1 cellular context compared by ENCODE assay signal in the genomic region with DNA sequence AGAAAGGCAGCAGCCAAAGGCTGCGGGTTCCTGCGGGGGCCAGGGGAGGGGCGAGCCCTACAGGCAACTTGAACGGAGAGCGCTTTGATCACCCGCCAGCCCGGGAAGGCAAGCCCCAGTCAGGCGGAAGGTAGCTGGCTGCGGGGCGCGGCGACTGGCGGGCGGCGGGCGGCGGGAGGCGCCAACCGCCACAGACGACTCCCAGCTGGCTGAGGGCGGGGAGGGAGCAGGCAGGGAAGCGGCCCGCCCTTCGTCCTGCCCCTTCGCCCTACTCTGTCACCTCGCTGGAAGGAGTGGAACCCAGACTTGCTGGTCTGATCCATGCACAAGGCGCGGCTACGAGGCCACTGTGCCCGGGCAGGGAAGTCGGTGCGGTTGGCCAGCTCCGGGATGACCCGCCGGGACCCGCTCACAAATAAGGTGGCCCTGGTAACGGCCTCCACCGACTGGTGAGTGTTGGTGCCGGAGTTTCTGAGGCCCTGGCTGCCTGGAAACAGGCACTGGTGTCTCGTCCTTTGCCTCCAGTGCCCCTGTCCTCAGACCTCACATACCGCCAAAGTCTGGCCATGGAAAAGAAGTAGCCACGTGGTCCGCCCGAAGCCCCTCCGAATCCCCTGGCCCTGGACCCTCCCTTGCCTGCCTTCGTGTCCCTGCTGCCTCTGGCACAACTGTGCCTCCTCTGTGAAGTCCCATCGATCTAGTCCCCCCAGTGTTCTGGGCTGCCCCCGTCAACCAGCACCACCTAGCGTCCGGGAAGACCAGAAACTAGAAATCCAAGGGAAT.
A peak's percentile ranks its signal among the peaks of the same experiment; 100 is the strongest.
TF ChIP-seq lines count a peak whose summit lies in the region.
"Not testable (repeated sequence)": the region's sequence is repeated elsewhere in the genome, so short reads cannot be mapped to it uniquely, and the experiment has no call there.

No MANE protein-coding gene starts in this region.

TF ChIP-seq in HepG2, 621 proteins besides CTCF, POLR2A, EP300 and RAD21 (continued from another document and continues in another):
- TF ChIP-seq, protein P1, sequence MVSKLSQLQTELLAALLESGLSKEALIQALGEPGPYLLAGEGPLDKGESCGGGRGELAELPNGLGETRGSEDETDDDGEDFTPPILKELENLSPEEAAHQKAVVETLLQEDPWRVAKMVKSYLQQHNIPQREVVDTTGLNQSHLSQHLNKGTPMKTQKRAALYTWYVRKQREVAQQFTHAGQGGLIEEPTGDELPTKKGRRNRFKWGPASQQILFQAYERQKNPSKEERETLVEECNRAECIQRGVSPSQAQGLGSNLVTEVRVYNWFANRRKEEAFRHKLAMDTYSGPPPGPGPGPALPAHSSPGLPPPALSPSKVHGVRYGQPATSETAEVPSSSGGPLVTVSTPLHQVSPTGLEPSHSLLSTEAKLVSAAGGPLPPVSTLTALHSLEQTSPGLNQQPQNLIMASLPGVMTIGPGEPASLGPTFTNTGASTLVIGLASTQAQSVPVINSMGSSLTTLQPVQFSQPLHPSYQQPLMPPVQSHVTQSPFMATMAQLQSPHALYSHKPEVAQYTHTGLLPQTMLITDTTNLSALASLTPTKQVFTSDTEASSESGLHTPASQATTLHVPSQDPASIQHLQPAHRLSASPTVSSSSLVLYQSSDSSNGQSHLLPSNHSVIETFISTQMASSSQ (IDR thresholded peaks at IDR 0.05; ENCODE audit: low read depth), result not testable (repeated sequence)
- TF ChIP-seq, protein P1 (CRISPR knock-in tag; IDR thresholded peaks at IDR 0.05; ENCODE audit: borderline replicate concordance), result peak; percentile 79
- 0 out of 2 replicates have a peak, but pooled peaks have one; percentile 58 for TF ChIP-seq KDM4B (CRISPR knock-in tag; IDR thresholded peaks at IDR 0.05)
- peak; percentile 72; the same call in 1 of the 2 replicates for TF ChIP-seq HBP1 (CRISPR knock-in tag; IDR thresholded peaks at IDR 0.05; ENCODE audit: low read depth)
- TF ChIP-seq ZSCAN21 (CRISPR knock-in tag; IDR thresholded peaks at IDR 0.05; ENCODE audit: borderline replicate concordance), result peak; percentile 86
- TF ChIP-seq ZNF614 (CRISPR knock-in tag; IDR thresholded peaks at IDR 0.05; ENCODE audit: borderline replicate concordance), result peak; percentile 76; the same call in 1 of the 2 replicates
- peak; percentile 91 for TF ChIP-seq GATAD2A (CRISPR knock-in tag; IDR thresholded peaks at IDR 0.05)
- TF ChIP-seq CBX1 (IDR thresholded peaks at IDR 0.05; ENCODE audit: low read depth), result peak; percentile 45
- 0 out of 2 replicates have a peak, but pooled peaks have one; percentile 57 for TF ChIP-seq ZNF260 (CRISPR knock-in tag; IDR thresholded peaks at IDR 0.05; ENCODE audit: borderline replicate concordance, low read depth)
- 0 out of 2 replicates have a peak, but pooled peaks have one; percentile 51 for TF ChIP-seq LRRFIP1 (CRISPR knock-in tag; conservative IDR thresholded peaks at IDR 0.05)
- TF ChIP-seq ZNF335 (CRISPR knock-in tag; IDR thresholded peaks at IDR 0.05), result peak; percentile 90; the same call in 1 of the 2 replicates
- peak; percentile 82; the same call in 1 of the 2 replicates for TF ChIP-seq CSRNP1 (CRISPR knock-in tag; IDR thresholded peaks at IDR 0.05)
- 0 out of 2 replicates have a peak, but pooled peaks have one; percentile 19 for TF ChIP-seq BRD4 (CRISPR knock-in tag; IDR thresholded peaks at IDR 0.05)
- peak; percentile 89 for TF ChIP-seq ZNF580 (CRISPR knock-in tag; IDR thresholded peaks at IDR 0.05; ENCODE audit: borderline replicate concordance, low read depth)
- TF ChIP-seq, protein P2, sequence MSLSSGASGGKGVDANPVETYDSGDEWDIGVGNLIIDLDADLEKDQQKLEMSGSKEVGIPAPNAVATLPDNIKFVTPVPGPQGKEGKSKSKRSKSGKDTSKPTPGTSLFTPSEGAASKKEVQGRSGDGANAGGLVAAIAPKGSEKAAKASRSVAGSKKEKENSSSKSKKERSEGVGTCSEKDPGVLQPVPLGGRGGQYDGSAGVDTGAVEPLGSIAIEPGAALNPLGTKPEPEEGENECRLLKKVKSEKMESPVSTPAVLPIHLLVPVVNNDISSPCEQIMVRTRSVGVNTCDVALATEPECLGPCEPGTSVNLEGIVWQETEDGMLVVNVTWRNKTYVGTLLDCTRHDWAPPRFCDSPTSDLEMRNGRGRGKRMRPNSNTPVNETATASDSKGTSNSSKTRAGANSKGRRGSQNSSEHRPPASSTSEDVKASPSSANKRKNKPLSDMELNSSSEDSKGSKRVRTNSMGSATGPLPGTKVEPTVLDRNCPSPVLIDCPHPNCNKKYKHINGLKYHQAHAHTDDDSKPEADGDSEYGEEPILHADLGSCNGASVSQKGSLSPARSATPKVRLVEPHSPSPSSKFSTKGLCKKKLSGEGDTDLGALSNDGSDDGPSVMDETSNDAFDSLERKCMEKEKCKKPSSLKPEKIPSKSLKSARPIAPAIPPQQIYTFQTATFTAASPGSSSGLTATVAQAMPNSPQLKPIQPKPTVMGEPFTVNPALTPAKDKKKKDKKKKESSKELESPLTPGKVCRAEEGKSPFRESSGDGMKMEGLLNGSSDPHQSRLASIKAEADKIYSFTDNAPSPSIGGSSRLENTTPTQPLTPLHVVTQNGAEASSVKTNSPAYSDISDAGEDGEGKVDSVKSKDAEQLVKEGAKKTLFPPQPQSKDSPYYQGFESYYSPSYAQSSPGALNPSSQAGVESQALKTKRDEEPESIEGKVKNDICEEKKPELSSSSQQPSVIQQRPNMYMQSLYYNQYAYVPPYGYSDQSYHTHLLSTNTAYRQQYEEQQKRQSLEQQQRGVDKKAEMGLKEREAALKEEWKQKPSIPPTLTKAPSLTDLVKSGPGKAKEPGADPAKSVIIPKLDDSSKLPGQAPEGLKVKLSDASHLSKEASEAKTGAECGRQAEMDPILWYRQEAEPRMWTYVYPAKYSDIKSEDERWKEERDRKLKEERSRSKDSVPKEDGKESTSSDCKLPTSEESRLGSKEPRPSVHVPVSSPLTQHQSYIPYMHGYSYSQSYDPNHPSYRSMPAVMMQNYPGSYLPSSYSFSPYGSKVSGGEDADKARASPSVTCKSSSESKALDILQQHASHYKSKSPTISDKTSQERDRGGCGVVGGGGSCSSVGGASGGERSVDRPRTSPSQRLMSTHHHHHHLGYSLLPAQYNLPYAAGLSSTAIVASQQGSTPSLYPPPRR (CRISPR knock-in tag; IDR thresholded peaks at IDR 0.05; ENCODE audit: borderline replicate concordance), result peak; percentile 73
- peak; percentile 76 for TF ChIP-seq THAP11 (CRISPR knock-in tag; IDR thresholded peaks at IDR 0.05)
- peak; percentile 82 for TF ChIP-seq ZNF563 (CRISPR knock-in tag; IDR thresholded peaks at IDR 0.05)
- TF ChIP-seq, protein P3, sequence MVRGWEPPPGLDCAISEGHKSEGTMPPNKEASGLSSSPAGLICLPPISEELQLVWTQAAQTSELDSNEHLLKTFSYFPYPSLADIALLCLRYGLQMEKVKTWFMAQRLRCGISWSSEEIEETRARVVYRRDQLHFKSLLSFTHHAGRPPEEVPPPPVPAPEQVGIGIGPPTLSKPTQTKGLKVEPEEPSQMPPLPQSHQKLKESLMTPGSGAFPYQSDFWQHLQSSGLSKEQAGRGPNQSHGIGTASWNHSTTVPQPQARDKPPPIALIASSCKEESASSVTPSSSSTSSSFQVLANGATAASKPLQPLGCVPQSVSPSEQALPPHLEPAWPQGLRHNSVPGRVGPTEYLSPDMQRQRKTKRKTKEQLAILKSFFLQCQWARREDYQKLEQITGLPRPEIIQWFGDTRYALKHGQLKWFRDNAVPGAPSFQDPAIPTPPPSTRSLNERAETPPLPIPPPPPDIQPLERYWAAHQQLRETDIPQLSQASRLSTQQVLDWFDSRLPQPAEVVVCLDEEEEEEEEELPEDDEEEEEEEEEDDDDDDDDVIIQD (CRISPR knock-in tag; IDR thresholded peaks at IDR 0.05; ENCODE audit: low read depth), result peak; percentile 89; the same call in 1 of the 2 replicates
- TF ChIP-seq MIER3 (CRISPR knock-in tag; IDR thresholded peaks at IDR 0.05; ENCODE audit: borderline replicate concordance), result peak; percentile 89
- TF ChIP-seq MEIS1 (CRISPR knock-in tag; IDR thresholded peaks at IDR 0.05; ENCODE audit: borderline replicate concordance), result peak; percentile 49; the same call in 1 of the 2 replicates
- TF ChIP-seq SPEN (CRISPR knock-in tag; IDR thresholded peaks at IDR 0.05; ENCODE audit: low read depth), result peak; percentile 85
- TF ChIP-seq KAT7 (CRISPR knock-in tag; IDR thresholded peaks at IDR 0.05; ENCODE audit: borderline replicate concordance), result peak; percentile 56; the same call in 1 of the 2 replicates
- TF ChIP-seq GATAD1 (CRISPR knock-in tag; IDR thresholded peaks at IDR 0.05), result peak; percentile 79
- TF ChIP-seq TEAD2 (CRISPR knock-in tag; IDR thresholded peaks at IDR 0.05), result peak; percentile 22; the same call in 1 of the 2 replicates
- peak; percentile 30; the same call in 1 of the 2 replicates for TF ChIP-seq SOX5 (CRISPR knock-in tag; IDR thresholded peaks at IDR 0.05; ENCODE audit: borderline replicate concordance)
- TF ChIP-seq ZNF644 (CRISPR knock-in tag; IDR thresholded peaks at IDR 0.05; ENCODE audit: low read depth), result peak; percentile 72; the same call in 1 of the 2 replicates
- peak; percentile 60; the same call in 1 of the 2 replicates for TF ChIP-seq ZFP1 (CRISPR knock-in tag; IDR thresholded peaks at IDR 0.05)
- peak; percentile 85 for TF ChIP-seq ZNF772 (CRISPR knock-in tag; IDR thresholded peaks at IDR 0.05)
- TF ChIP-seq HDAC2 (CRISPR knock-in tag; IDR thresholded peaks at IDR 0.05), result peak; percentile 51; the same call in 1 of the 2 replicates
- TF ChIP-seq ZNF782 (CRISPR knock-in tag; IDR thresholded peaks at IDR 0.05; ENCODE audit: borderline replicate concordance), result peak; percentile 94
- peak; percentile 11; the same call in 1 of the 2 replicates for TF ChIP-seq SP5 (CRISPR knock-in tag; IDR thresholded peaks at IDR 0.05; ENCODE audit: borderline replicate concordance, low read depth)
- TF ChIP-seq CCAR2 (optimal IDR thresholded peaks at IDR 0.05; ENCODE audit: low read depth, low read length), result peak; percentile 64
- TF ChIP-seq TOE1 (CRISPR knock-in tag; IDR thresholded peaks at IDR 0.05), result peak; percentile 88; the same call in 1 of the 2 replicates
- peak; percentile 82; the same call in 1 of the 2 replicates for TF ChIP-seq JUND (CRISPR knock-in tag; IDR thresholded peaks at IDR 0.05)
- peak; percentile 75 for TF ChIP-seq GABPB1 (CRISPR knock-in tag; IDR thresholded peaks at IDR 0.05)
